ENCODE assay signal across 23 cellular contexts in the genomic region with DNA sequence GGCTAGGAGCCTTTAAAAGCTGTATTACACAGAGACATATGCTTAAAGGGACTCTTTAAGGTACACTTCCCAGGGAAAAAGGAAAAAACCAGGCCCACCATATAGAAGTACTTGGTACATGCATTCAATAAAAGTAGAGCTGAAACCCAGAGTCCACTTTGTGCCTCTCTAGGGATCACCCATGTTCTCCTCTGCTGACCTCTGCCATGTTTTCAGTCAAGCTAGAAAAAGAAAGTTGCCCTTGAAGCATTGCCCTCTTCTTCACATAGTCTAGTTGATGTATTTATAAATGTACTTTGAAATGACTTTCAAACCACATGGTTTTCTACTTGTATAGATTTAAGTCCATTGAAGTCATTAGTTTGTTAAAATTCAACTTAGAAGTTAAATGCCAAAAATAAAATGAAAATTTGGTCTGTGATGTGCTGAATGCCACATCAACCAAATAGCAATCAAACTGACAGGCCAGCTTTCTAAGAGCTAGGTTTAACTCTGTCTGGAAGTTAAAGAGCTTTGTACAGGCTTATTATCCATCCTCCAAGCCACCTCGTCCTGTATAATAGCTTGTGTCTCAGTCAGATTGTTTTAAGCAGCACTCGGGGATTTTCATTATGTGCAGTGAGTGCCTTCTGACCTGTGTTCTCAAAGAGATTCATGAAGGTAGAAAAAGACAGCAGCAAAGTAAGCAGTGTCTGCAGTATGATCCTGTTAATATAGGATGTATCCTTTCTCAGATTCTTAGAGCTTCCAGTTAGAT.
DNase-seq lines count a peak whose midpoint lies in the region; ATAC-seq and TF ChIP-seq lines count a peak whose summit lies in the region.
"Had no signal": no experiment of that assay in that cellular context is flagged by ENCODE, and none has a peak within 500 bp of the region (broad histone marks: within the 10 kb centered on the region; RNA-seq: fewer than 3 reads in every experiment).

No MANE protein-coding gene starts in this region.

- no peak overlapping the region for H3K4me3 Mint-ChIP-seq in stimulated activated memory B cell treated with anti-CD40 and anti-IgM and Interleukin-4, amounts not matched to agents 10 μg/mL and 1 μg/mL and 100 μg/mL, for 72 hours

- CTCF ChIA-PET in RWPE1 (lab: Yijun Ruan, JAX) = no interaction called here

- no peaks in the 10 kb centered on the region for H3K9me3 Mint-ChIP-seq in stimulated activated memory B cell treated with anti-CD40 and anti-IgM and Interleukin-4, amounts not matched to agents 10 μg/mL and 1 μg/mL and 100 μg/mL, for 72 hours

- H3K4me3 ChIP-seq in WERI-Rb-1 (ENCODE audit: low read depth, low read length) = no peak overlapping the region
- no peak overlapping the region for H3K4me3 ChIP-seq in sigmoid colon
- H3K4me3 ChIP-seq in BE2C (ENCODE audit: low read depth, low read length) = no peak overlapping the region
- H3K4me3 ChIP-seq: HAP-1, MG63, PC-9, SJSA1 had no signal

- H3K36me3 ChIP-seq in WERI-Rb-1 = no peaks in the 10 kb centered on the region
- no peaks in the 10 kb centered on the region for H3K36me3 ChIP-seq in sigmoid colon
- no peaks in the 10 kb centered on the region for H3K36me3 ChIP-seq in BE2C
- H3K36me3 ChIP-seq: HAP-1, MG63, SJSA1 had no signal

- no peak overlapping the region for H3K27ac Mint-ChIP-seq in stimulated activated memory B cell treated with anti-CD40 and anti-IgM and Interleukin-4, amounts not matched to agents 10 μg/mL and 1 μg/mL and 100 μg/mL, for 72 hours

- H3K27ac ChIP-seq in WERI-Rb-1 = peak overlapping the region; percentile 19
- peak overlapping the region; percentile 5 to 67 (median 40) for H3K27ac ChIP-seq in sigmoid colon
- H3K27ac ChIP-seq in RWPE1 = no peak overlapping the region
- H3K27ac ChIP-seq: HL-60, PC-9, SJSA1 had no signal

- 59 to 77% methylated on average over 2 of the region's 2 CpGs for WGBS in sigmoid colon, 2 donors

- no peak for TF ChIP-seq POLR2A in sigmoid colon (IDR thresholded peaks at IDR 0.05)

- intact Hi-C loops in left ventricle myocardium superior (cut with micrococcal nuclease) (no loop called here), sigmoid colon (cut with DNase I) (no loop called here)

- H3K4me1 ChIP-seq in sigmoid colon = peaks cover 0 to 62% (median 51%) of the 10 kb centered on the region in 4 donors
- no peaks in the 10 kb centered on the region for H3K4me1 ChIP-seq in BE2C
- H3K4me1 ChIP-seq: SJSA1 had no signal

- TF ChIP-seq CTCF in WERI-Rb-1 (IDR thresholded peaks at IDR 0.05; ENCODE audit: low read depth, low read length) = no peak
- TF ChIP-seq CTCF in sigmoid colon (IDR thresholded peaks at IDR 0.05) = no peak
- no peak for TF ChIP-seq CTCF in BE2C (IDR thresholded peaks at IDR 0.05; ENCODE audit: low read depth, low read length)
- TF ChIP-seq CTCF in RWPE1 (conservative IDR thresholded peaks at IDR 0.05; ENCODE audit: low read depth) = no peak

- H3K36me3 Mint-ChIP-seq in stimulated activated memory B cell treated with anti-CD40 and anti-IgM and Interleukin-4, amounts not matched to agents 10 μg/mL and 1 μg/mL and 100 μg/mL, for 72 hours = no peaks in the 10 kb centered on the region

- H3K9me3 ChIP-seq in WERI-Rb-1 (ENCODE audit: severe bottlenecking) = no peaks in the 10 kb centered on the region
- H3K9me3 ChIP-seq in sigmoid colon = no peaks in the 10 kb centered on the region
- H3K9me3 ChIP-seq in BE2C = no peaks in the 10 kb centered on the region
- H3K9me3 ChIP-seq: HAP-1, MG63, SJSA1 had no signal

- peak; percentile 49 for ATAC-seq in left ventricle myocardium superior
- no peak for ATAC-seq in stimulated activated memory B cell treated with anti-CD40 and anti-IgM and Interleukin-4, amounts not matched to agents 10 μg/mL and 1 μg/mL and 100 μg/mL, for 72 hours

- no peak for TF ChIP-seq EP300 in sigmoid colon (IDR thresholded peaks at IDR 0.05)

- H3K27me3 ChIP-seq in WERI-Rb-1 (ENCODE audit: insufficient read depth, low read depth, severe bottlenecking) = no peaks in the 10 kb centered on the region
- H3K27me3 ChIP-seq in sigmoid colon = no peaks in the 10 kb centered on the region
- H3K27me3 ChIP-seq in BE2C = no peaks in the 10 kb centered on the region
- H3K27me3 ChIP-seq: MG63, SJSA1 had no signal

- POLR2A ChIA-PET in RWPE1 (lab: Yijun Ruan, JAX; ENCODE audit: low non-redundant PET) = no interaction called here

- DNase-seq in NCI-H2107 treated with DMSO at 0.1 percent for 48 hours (lab: John Stamatoyannopoulos, UW; ENCODE audit: unreplicated experiment) (peak; percentile 39), NCI-H2107 (lab: John Stamatoyannopoulos, UW) (no peak), WERI-Rb-1 (peak; percentile 54), left ventricle myocardium superior (no peak), sigmoid colon (no peak), BE2C (no peak), RWPE1 (ENCODE audit: low spot score) (no peak)
- DNase-seq: 8988T, DMS153, GDM1, IMR-90, MG63, NCI-H1048, NCI-H146, NCI-H2029 treated with DMSO at 0.1 percent for 48 hours, NCI-H2227 treated with DMSO at 0.1 percent for 48 hours, NCI-H510A treated with DMSO at 0.1 percent for 48 hours, NCI-H774, PC-9 had no signal

- H3K27me3 Mint-ChIP-seq in stimulated activated memory B cell treated with anti-CD40 and anti-IgM and Interleukin-4, amounts not matched to agents 10 μg/mL and 1 μg/mL and 100 μg/mL, for 72 hours = no peaks in the 10 kb centered on the region

- H3K4me1 Mint-ChIP-seq in stimulated activated memory B cell treated with anti-CD40 and anti-IgM and Interleukin-4, amounts not matched to agents 10 μg/mL and 1 μg/mL and 100 μg/mL, for 72 hours = no peaks in the 10 kb centered on the region

Comparison
In these comparisons a context has a peak if more than half of its experiments do, and no peak if none do; other contexts are left out.
1. DNase-seq: peak in NCI-H2107 treated with DMSO at 0.1 percent for 48 hours (single experiment) and WERI-Rb-1 (single experiment); none in NCI-H2107 (single experiment), left ventricle myocardium superior (single experiment), sigmoid colon (single experiment), BE2C (single experiment) and RWPE1 (single experiment).